In genomic region chr17:38869647-38870258, GRCh38 we compare ENCODE assay signal across 8 cellular contexts. TPM values are rescaled to one million over a fixed set of nuclear protein-coding genes. Genes with fewer than 3 reads are reported as not detected.
DNase-seq lines count a peak whose midpoint lies in the region; ATAC-seq and TF ChIP-seq lines count a peak whose summit lies in the region.

LASP1 (plus strand) TSS chr17:38870058; CDS start chr17:38870190, 132 bp downstream.

- CTCF ChIA-PET in activated naive CD4-positive, alpha-beta T cell treated with anti-CD3 and anti-CD28 coated beads for 36 hours (lab: Charles Lee) = interaction anchor here (0.6 to 3.5 kb wide), 14 partner anchors 12 to 283 kb away, joined by 3 to 25 read pairs (median 4); partner anchors contain the start of genes LASP1NB and RPL23

- H3K27me3 ChIP-seq in GM23338 (ENCODE audit: insufficient read depth) (no peaks in the 10 kb centered on the region), MG63 (no peaks in the 10 kb centered on the region), gastroesophageal sphincter (no peaks in the 10 kb centered on the region)

- 0 out of 2 replicates have a peak, but pooled peaks cover 10% of the 10 kb centered on the region for H3F3A ChIP-seq in GM23338 (replicated peaks; ENCODE audit: low read depth)

- ATAC-seq in GM23338 = peak; percentile 53
- peak; percentile 82 for ATAC-seq in gastroesophageal sphincter

- H3K27ac ChIP-seq in GM23338 (ENCODE audit: low read depth) (peak within 1 kb of the TSS; percentile 96), SK-N-MC (peak within 1 kb of the TSS; percentile 93), gastroesophageal sphincter (peak within 1 kb of the TSS; percentile 89 to 96 (median 94))

- peak within 1 kb of the TSS; percentile 87 for H3K9ac ChIP-seq in SK-N-MC (ENCODE audit: insufficient read length)

- H3K9me3 ChIP-seq in MG63 (no peaks in the 10 kb centered on the region), SK-N-MC (ENCODE audit: low read depth, low read length) (no peaks in the 10 kb centered on the region), gastroesophageal sphincter (no peaks in the 10 kb centered on the region)

- peaks cover 38% of the 10 kb centered on the region for H3K4me1 Mint-ChIP-seq in GM23338
- H3K4me1 Mint-ChIP-seq in activated naive CD4-positive, alpha-beta T cell treated with anti-CD3 and anti-CD28 coated beads for 36 hours (ENCODE audit: low read depth) = peaks cover 52% of the 10 kb centered on the region

- 0% methylated on average over 2 of the region's 65 CpGs; no CpG with 5 or more reads in 1 of the 2 donors for WGBS in gastroesophageal sphincter (ENCODE audit: low coverage in 1 of 2), 2 donors

- peak within 1 kb of the TSS; percentile 95 for H3K27ac Mint-ChIP-seq in GM23338
- H3K27ac Mint-ChIP-seq in activated naive CD4-positive, alpha-beta T cell treated with anti-CD3 and anti-CD28 coated beads for 36 hours = peak within 1 kb of the TSS; percentile 98

- peak within 1 kb of the TSS; percentile 97 for H3K4me2 ChIP-seq in GM23338

- peak within 1 kb of the TSS; percentile 72; the same call in 1 of the 2 replicates for H2AFZ ChIP-seq in GM23338

- peak within 1 kb of the TSS; percentile 100 for H3K4me3 ChIP-seq in GM23338
- peak within 1 kb of the TSS; percentile 94 for H3K4me3 ChIP-seq in MG63
- peak within 1 kb of the TSS; percentile 100 for H3K4me3 ChIP-seq in SK-N-MC
- H3K4me3 ChIP-seq in gastroesophageal sphincter = peak within 1 kb of the TSS; percentile 84 to 97

- H3K36me3 ChIP-seq in GM23338 (ENCODE audit: insufficient read depth) (no peaks in the 10 kb centered on the region), MG63 (peaks cover 42% of the 10 kb centered on the region), SK-N-MC (ENCODE audit: insufficient read depth, low read length) (no peaks in the 10 kb centered on the region), gastroesophageal sphincter (no peaks in the 10 kb centered on the region)

- H3K27me3 Mint-ChIP-seq in GM23338 (ENCODE audit: insufficient read depth, low read depth, poor library complexity) = peaks cover 41% of the 10 kb centered on the region
- H3K27me3 Mint-ChIP-seq in activated naive CD4-positive, alpha-beta T cell treated with anti-CD3 and anti-CD28 coated beads for 36 hours (ENCODE audit: low read depth) = peaks cover 2% of the 10 kb centered on the region

- peaks cover 3% of the 10 kb centered on the region for H3K36me3 Mint-ChIP-seq in GM23338 (ENCODE audit: low read depth)
- H3K36me3 Mint-ChIP-seq in activated naive CD4-positive, alpha-beta T cell treated with anti-CD3 and anti-CD28 coated beads for 36 hours (ENCODE audit: low read depth) = peaks cover 4% of the 10 kb centered on the region

- TF ChIP-seq CTCF in GM23338 (conservative IDR thresholded peaks at IDR 0.05; ENCODE audit: low read depth in 2 of 2) = no peak
- peak in 1 of 4 experiments; percentile 14 for TF ChIP-seq CTCF in gastroesophageal sphincter (IDR thresholded peaks at IDR 0.05)

- peaks cover 6% of the 10 kb centered on the region; the same call in 2 of the 3 replicates for H3K9me3 Mint-ChIP-seq in GM23338
- H3K9me3 Mint-ChIP-seq in activated naive CD4-positive, alpha-beta T cell treated with anti-CD3 and anti-CD28 coated beads for 36 hours = no peaks in the 10 kb centered on the region

- DNase-seq in Daoy (ENCODE audit: low read depth) (peak; percentile 90), GM23338 (ENCODE audit: low spot score) (peak; percentile 88), MG63 (peak; percentile 93), SK-N-MC (ENCODE audit: low read depth, low spot score) (no peak), nucleus accumbens (lab: John Stamatoyannopoulos, UW) (peak in 54 of 56 donors; percentile 54 to 90 (median 82)), superior temporal gyrus (ENCODE audit: extremely low spot score) (peak; percentile 85)
- peak; percentile 88 for DNase-seq in activated naive CD4-positive, alpha-beta T cell treated with anti-CD3 and anti-CD28 coated beads for 36 hours

- peak within 1 kb of the TSS; percentile 93 for H3K4me3 Mint-ChIP-seq in GM23338
- H3K4me3 Mint-ChIP-seq in activated naive CD4-positive, alpha-beta T cell treated with anti-CD3 and anti-CD28 coated beads for 36 hours = peak within 1 kb of the TSS; percentile 98

- H3K4me1 ChIP-seq in GM23338 (ENCODE audit: insufficient read depth) = peaks cover 34% of the 10 kb centered on the region
- peaks cover 0 to 56% (median 37%) of the 10 kb centered on the region in 3 donors for H3K4me1 ChIP-seq in gastroesophageal sphincter

- H4K20me1 ChIP-seq in GM23338 (replicated peaks; ENCODE audit: insufficient read depth) = peaks cover 15% of the 10 kb centered on the region

- peaks cover 42% of the 10 kb centered on the region for H3K79me2 ChIP-seq in GM23338 (replicated peaks; ENCODE audit: insufficient read depth)

- no peaks in the 10 kb centered on the region for H3K9me2 ChIP-seq in GM23338 (ENCODE audit: insufficient read depth)

- intact Hi-C loops in activated naive CD4-positive, alpha-beta T cell treated with anti-CD3 and anti-CD28 coated beads for 36 hours (cut with micrococcal nuclease) = loop anchor here (1.0 to 10.0 kb wide), 11 partner anchors 16 to 1238 kb away; partner anchors contain the start of genes CWC25, FBXL20, PIP4K2B and PSMB3

- peak; percentile 96 to 97 for TF ChIP-seq POLR2A in gastroesophageal sphincter (IDR thresholded peaks at IDR 0.05)

- no peak for TF ChIP-seq EP300 in gastroesophageal sphincter (IDR thresholded peaks at IDR 0.05)

TF ChIP-seq in GM23338, 12 proteins besides CTCF, POLR2A, EP300 and RAD21:
- TF ChIP-seq ZNF331 (CRISPR knock-in tag; IDR thresholded peaks at IDR 0.05; ENCODE audit: low read depth) = no peak
- peak; percentile 71 for TF ChIP-seq POLR2AphosphoS5 (IDR thresholded peaks at IDR 0.05; ENCODE audit: low read depth)
- TF ChIP-seq JUNB (IDR thresholded peaks at IDR 0.05; ENCODE audit: unreplicated experiment) = no peak
- no peak for TF ChIP-seq ETS1 (IDR thresholded peaks at IDR 0.05)
TF ChIP-seq in GM23338: peak in this region for 1.

RNA-seq across cellular contexts. Expression of gene LASP1, which starts in this region (rescaled TPM):
- total RNA-seq in Daoy (2014; rRNA removed; shearing (Covaris generic)) = 71.0 and 77.9 TPM in 2 replicates
- total RNA-seq in GM23338 (2014; rRNA removed; shearing (Covaris generic)) = 139 and 173 TPM in 2 replicates
- polyA plus RNA-seq in GM23338 (2016; fragmentation: Nextera tagmentation; extraction: Ambion mirVana) = 48.5 and 48.7 TPM in 2 replicates
- total RNA-seq in MG63 (2014; rRNA removed; shearing (Covaris generic); ENCODE audit: low replicate concordance) = 228 and 323 TPM in 2 replicates
- total RNA-seq in activated naive CD4-positive, alpha-beta T cell treated with anti-CD3 and anti-CD28 coated beads for 36 hours = 100 to 1,000 TPM; 105 to 113 TPM
- total RNA-seq in gastroesophageal sphincter = 10 to 100 TPM; 33.5 to 88.9 (median 73.6) TPM
